1 cellular context compared by ENCODE assay signal in the genomic region with DNA sequence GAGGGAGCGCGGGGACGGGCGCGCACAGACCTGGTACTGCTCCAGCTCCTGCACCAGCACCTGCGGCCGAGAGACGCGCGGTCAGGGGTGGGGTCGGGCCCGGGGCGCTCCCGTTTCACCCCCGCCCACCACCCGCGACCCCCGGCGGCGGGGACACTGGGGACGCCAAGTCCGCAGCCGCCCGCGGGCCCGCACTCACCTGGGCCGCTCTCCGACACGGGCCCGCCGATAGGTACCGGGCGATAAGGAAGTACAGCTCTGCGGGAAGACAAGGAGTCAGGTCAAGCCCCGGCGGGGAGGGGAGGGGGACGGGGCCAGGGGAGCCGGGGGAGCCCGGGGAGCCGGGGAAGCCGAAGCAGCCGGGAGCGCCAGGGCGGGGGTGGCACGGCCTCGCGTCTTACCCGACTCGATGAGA.
TF ChIP-seq lines count a peak whose summit lies in the region.

No MANE protein-coding gene starts in this region.

TF ChIP-seq in H1, 55 proteins besides CTCF, POLR2A, EP300 and RAD21:
- TF ChIP-seq NRF1 (IDR thresholded peaks at IDR 0.05; ENCODE audit: low read depth, low read length) (no peak), MAFK (IDR thresholded peaks at IDR 0.05; ENCODE audit: low read depth, low read length) (no peak), CREB1 (IDR thresholded peaks at IDR 0.05) (no peak), NANOG (IDR thresholded peaks at IDR 0.05; ENCODE audit: insufficient read depth, low read depth, low read length, poor library complexity, severe bottlenecking) (no peak), SIRT6 (IDR thresholded peaks at IDR 0.05; ENCODE audit: low read length) (no peak), SIN3A (conservative IDR thresholded peaks at IDR 0.05 in 1 of 2, IDR thresholded peaks at IDR 0.05 in 1 of 2; ENCODE audit: low read depth in 1 of 2, low read length in 2 of 2) (no peak), TBP (IDR thresholded peaks at IDR 0.05; ENCODE audit: low read depth, low read length) (no peak), POU5F1 (IDR thresholded peaks at IDR 0.05; ENCODE audit: low read depth, low read length) (no peak), KDM5A (IDR thresholded peaks at IDR 0.05; ENCODE audit: low read length) (no peak), TEAD4 (IDR thresholded peaks at IDR 0.05; ENCODE audit: low read depth, low read length) (no peak), SUZ12 (IDR thresholded peaks at IDR 0.05; ENCODE audit: low read length) (no peak), SP4 (IDR thresholded peaks at IDR 0.05; ENCODE audit: low read length) (no peak), BRCA1 (IDR thresholded peaks at IDR 0.05; ENCODE audit: low read depth, low read length) (no peak)
